Comparison of ENCODE assay signal across 24 cellular contexts in the genomic region with DNA sequence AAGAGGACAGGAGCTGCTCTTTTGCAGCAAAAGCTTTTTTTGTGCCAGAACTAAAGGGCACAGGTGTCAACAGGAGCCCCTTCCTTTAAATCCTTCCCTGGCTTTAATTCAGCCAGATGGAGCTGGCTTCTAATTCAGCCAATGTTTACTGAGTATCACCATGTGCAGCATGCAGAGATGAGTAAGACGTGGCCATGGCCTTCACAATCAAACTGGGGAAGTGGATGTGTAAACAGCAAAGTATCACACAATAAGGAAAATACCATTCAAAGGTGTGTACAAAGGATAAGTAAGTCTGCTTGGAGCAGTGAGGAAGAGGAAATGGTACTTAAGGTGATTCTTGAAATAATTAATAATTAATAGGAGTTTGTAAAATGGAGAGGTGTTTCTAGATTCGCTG.
"Had no signal": no experiment of that assay in that cellular context is flagged by ENCODE, and none has a peak within 500 bp of the region (broad histone marks: within the 10 kb centered on the region; RNA-seq: fewer than 3 reads in every experiment).

No MANE protein-coding gene starts in this region.

- H3K27me3 ChIP-seq: pancreas, sigmoid colon, spleen, tibial nerve, uterus had no signal

- H3K4me1 ChIP-seq: lower lobe of right lung, pancreas, prostate gland, sigmoid colon, spleen, tibial nerve, uterus had no signal

- ATAC-seq: left cardiac atrium; left lobe of liver; lower lobe of right lung; naive thymus-derived CD8-positive, alpha-beta T cell; pancreas; right cardiac atrium; stimulated activated memory B cell treated with anti-CD40 and anti-IgM and Interleukin-4, amounts not matched to agents 10 μg/mL and 1 μg/mL and 100 μg/mL, for 72 hours; stimulated activated naive CD8-positive, alpha-beta T cell treated with anti-CD3 and anti-CD28 coated beads, Interleukin-15, amount 100 ng/mL, for 72 hours had no signal

- H3K36me3 ChIP-seq: lower lobe of right lung, pancreas, prostate gland, sigmoid colon, spleen, tibial nerve, uterus had no signal

- H3K4me3 ChIP-seq: lower lobe of right lung, pancreas, prostate gland, sigmoid colon, spleen, tibial nerve, uterus had no signal

- DNase-seq: islet precursor cell; left cardiac atrium; lower lobe of right lung; mammary epithelial cell; mesenchymal stem cell; naive thymus-derived CD8-positive, alpha-beta T cell; nucleus accumbens; pancreas; posterior cingulate gyrus; retina; right cardiac atrium; sigmoid colon; small intestine; spleen; stimulated activated CD4-positive, alpha-beta T cell treated with anti-CD3 and anti-CD28 coated beads, Interleukin-4, amount 100 ng/mL, for 24 hours; stimulated activated CD8-positive, alpha-beta memory T cell treated with anti-CD3 and anti-CD28 coated beads, Interleukin-4, amount 100 ng/mL, for 48 hours; stimulated activated naive CD4-positive, alpha-beta T cell treated with Interleukin-2 at 50 U/mL for 16 hours; stimulated activated naive CD8-positive, alpha-beta T cell treated with anti-CD3 and anti-CD28 coated beads, Interleukin-15, amount 100 ng/mL, for 72 hours; substantia nigra; uterus had no signal

- H3K9me3 ChIP-seq: lower lobe of right lung, pancreas, prostate gland, sigmoid colon, uterus had no signal

- H3K27ac ChIP-seq: lower lobe of right lung, pancreas, prostate gland, sigmoid colon, spleen, tibial nerve, uterus had no signal

- FAIRE-seq: pancreas, small intestine had no signal
